Comparison of ENCODE assay signal across 8 cellular contexts in genomic region chr3:101195951-101196713, GRCh38.
DNase-seq lines count a peak whose midpoint lies in the region; ATAC-seq, FAIRE-seq and TF ChIP-seq lines count a peak whose summit lies in the region.

No MANE protein-coding gene starts in this region.

- no peak for TF ChIP-seq POLR2A in uterus (IDR thresholded peaks at IDR 0.05)

- H3K9ac ChIP-seq in kidney (ENCODE audit: low read length in 2 of 2) = no peak overlapping the region

- ATAC-seq in HG03025 (IDR thresholded peaks at IDR 0.05; ENCODE audit: low FRiP score, unreplicated experiment) (no peak), HG02571 (IDR thresholded peaks at IDR 0.05; ENCODE audit: unreplicated experiment) (no peak)

- peak; percentile 79 for FAIRE-seq in kidney (lab: Jason Lieb, UNC)

- peaks cover 5 to 8% of the 10 kb centered on the region in 2 donors for H3K27me3 Mint-ChIP-seq in CD4-positive, alpha-beta memory T cell

- H3K4me3 ChIP-seq in GM06990 (replicated peaks; ENCODE audit: low read depth, low read length) = no peak overlapping the region
- no peak overlapping the region for H3K4me3 ChIP-seq in kidney (ENCODE audit: low read length in 2 of 2)
- H3K4me3 ChIP-seq in uterus = no peak overlapping the region
- H3K4me3 ChIP-seq in CD4-positive, alpha-beta memory T cell (ENCODE audit: low read length in 2 of 2) = no peak overlapping the region

- H3K4me1 ChIP-seq in kidney (ENCODE audit: control insufficient read depth in 1 of 2, insufficient read depth in 1 of 2, low read depth in 1 of 2, low read length in 2 of 2) = no peaks in the 10 kb centered on the region
- H3K4me1 ChIP-seq in uterus = no peaks in the 10 kb centered on the region
- no peaks in the 10 kb centered on the region for H3K4me1 ChIP-seq in CD4-positive, alpha-beta memory T cell (ENCODE audit: insufficient read depth, low read length)

- H3K36me3 ChIP-seq in GM06990 (ENCODE audit: control insufficient read depth, insufficient read depth, low read length) = no peaks in the 10 kb centered on the region
- no peaks in the 10 kb centered on the region for H3K36me3 ChIP-seq in kidney (ENCODE audit: control insufficient read depth in 1 of 2, insufficient read depth in 2 of 2, low read length in 2 of 2)
- no peaks in the 10 kb centered on the region for H3K36me3 ChIP-seq in uterus
- no peaks in the 10 kb centered on the region for H3K36me3 ChIP-seq in CD4-positive, alpha-beta memory T cell (ENCODE audit: insufficient read depth, low read length)

- CTCF ChIA-PET in CD4-positive, alpha-beta memory T cell (lab: Charles Lee; ENCODE audit: partially characterized antibody) = no interaction called here

- TF ChIP-seq CTCF in GM06990 (IDR thresholded peaks at IDR 0.05; ENCODE audit: insufficient read depth, low read length, poor library complexity, severe bottlenecking) = peak; percentile 51
- TF ChIP-seq CTCF in kidney (IDR thresholded peaks at IDR 0.05; ENCODE audit: borderline replicate concordance, extremely low read depth, insufficient read depth) = peak; percentile 65
- peak; percentile 58 to 71 (median 68) for TF ChIP-seq CTCF in uterus (IDR thresholded peaks at IDR 0.05)

- H3K4me3 Mint-ChIP-seq in CD4-positive, alpha-beta memory T cell = no peak overlapping the region

- H3K27ac ChIP-seq in kidney (ENCODE audit: low read depth in 2 of 2, low read length in 2 of 2) (no peak overlapping the region), uterus (peak overlapping the region; percentile 28 to 62)
- H3K27ac ChIP-seq in CD4-positive, alpha-beta memory T cell (ENCODE audit: low read depth, low read length) = no peak overlapping the region

- DNase-seq in GM06990 (ENCODE audit: extremely low read depth, insufficient read length) = no peak
- peak; percentile 13 for DNase-seq in NCI-H1694 (lab: John Stamatoyannopoulos, UW)
- peak; percentile 69 for DNase-seq in astrocyte of the hippocampus (ENCODE audit: low read depth, low spot score)
- no peak for DNase-seq in kidney
- DNase-seq in uterus = no peak
- no peak for DNase-seq in CD4-positive, alpha-beta memory T cell

- H3K4me1 Mint-ChIP-seq in CD4-positive, alpha-beta memory T cell = no peaks in the 10 kb centered on the region

- H3K27ac Mint-ChIP-seq in CD4-positive, alpha-beta memory T cell = no peak overlapping the region

- H3K9me3 Mint-ChIP-seq in CD4-positive, alpha-beta memory T cell = peaks cover 0 to 2% (median 0%) of the 10 kb centered on the region in 8 donors

- H3K27me3 ChIP-seq in GM06990 (replicated peaks; ENCODE audit: control insufficient read depth, insufficient read depth, low read length) (no peaks in the 10 kb centered on the region), uterus (no peaks in the 10 kb centered on the region)
- H3K27me3 ChIP-seq in CD4-positive, alpha-beta memory T cell (ENCODE audit: insufficient read depth, low read length) = no peaks in the 10 kb centered on the region

- H3K9me3 ChIP-seq in kidney (ENCODE audit: control insufficient read depth in 1 of 2, low read length in 2 of 2) (no peaks in the 10 kb centered on the region), uterus (no peaks in the 10 kb centered on the region)
- no peaks in the 10 kb centered on the region for H3K9me3 ChIP-seq in CD4-positive, alpha-beta memory T cell (ENCODE audit: control insufficient read depth in 1 of 2, low read length in 2 of 2)

- no peaks in the 10 kb centered on the region for H3K36me3 Mint-ChIP-seq in CD4-positive, alpha-beta memory T cell

- intact Hi-C loops in kidney (cut with DNase I) (no loop called here), uterus (cut with DNase I; ENCODE audit: low total_unique reads) (no loop called here)
- intact Hi-C loops in CD4-positive, alpha-beta memory T cell (cut with micrococcal nuclease) = loop anchor here (10.0 kb wide), 1 partner anchor 731 kb away; no protein-coding TSS in a partner anchor

- POLR2A ChIA-PET in CD4-positive, alpha-beta memory T cell (lab: Charles Lee; ENCODE audit: partially characterized antibody) = no interaction called here

Comparison
In these comparisons a context has a peak if more than half of its experiments do, and no peak if none do; other contexts are left out.
1. DNase-seq: peak in NCI-H1694 (single experiment) and astrocyte of the hippocampus (single experiment); none in GM06990 (single experiment), kidney (single experiment), uterus (0 of 2) and CD4-positive, alpha-beta memory T cell (0 of 5).
2. H3K27ac ChIP-seq: peak in uterus (2 of 2); none in kidney (0 of 2) and CD4-positive, alpha-beta memory T cell (single experiment).
3. Peak in every context shown above with its lines, with median percentiles within 50 percentile points of each other: CTCF ChIP-seq.